In the genomic region with DNA sequence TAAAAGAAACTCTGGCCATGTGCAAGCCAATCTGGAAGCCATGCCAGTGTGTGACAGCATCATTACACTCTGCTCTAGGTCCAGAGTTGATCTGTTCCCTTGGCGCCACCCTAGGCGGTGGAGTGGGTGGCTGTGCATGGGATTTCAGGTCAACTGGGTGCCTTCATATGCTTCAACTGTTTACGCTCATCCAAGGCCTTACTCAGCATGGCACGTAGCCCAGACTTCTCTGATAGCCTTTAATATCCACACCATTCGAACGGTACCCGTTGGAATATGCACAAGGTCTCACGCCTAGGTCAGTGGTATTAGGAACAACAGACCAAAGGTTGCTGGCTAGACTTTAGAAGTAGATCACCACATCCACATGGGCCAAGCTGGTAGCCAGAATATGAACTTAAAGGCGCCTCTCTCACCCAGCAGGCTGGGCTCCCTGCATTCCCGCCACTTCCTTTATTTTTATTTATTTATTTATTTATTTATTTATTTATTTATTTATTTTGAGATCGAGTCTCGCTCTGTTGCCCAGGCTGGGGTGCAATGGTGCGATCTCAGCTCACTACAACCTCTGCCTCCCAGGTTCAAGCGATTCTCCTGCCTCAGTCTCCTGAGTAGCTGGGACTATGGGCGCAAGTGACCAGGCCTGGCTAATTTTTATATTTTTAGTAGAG, we compare ENCODE assay signal across 1 cellular context.
TF ChIP-seq lines count a peak whose summit lies in the region.

No MANE protein-coding gene starts in this region.

TF ChIP-seq in H1, 55 proteins besides CTCF, POLR2A, EP300 and RAD21:
- no peak for TF ChIP-seq YY1 (IDR thresholded peaks at IDR 0.05; ENCODE audit: low read depth, low read length)
- TF ChIP-seq, protein P1, sequence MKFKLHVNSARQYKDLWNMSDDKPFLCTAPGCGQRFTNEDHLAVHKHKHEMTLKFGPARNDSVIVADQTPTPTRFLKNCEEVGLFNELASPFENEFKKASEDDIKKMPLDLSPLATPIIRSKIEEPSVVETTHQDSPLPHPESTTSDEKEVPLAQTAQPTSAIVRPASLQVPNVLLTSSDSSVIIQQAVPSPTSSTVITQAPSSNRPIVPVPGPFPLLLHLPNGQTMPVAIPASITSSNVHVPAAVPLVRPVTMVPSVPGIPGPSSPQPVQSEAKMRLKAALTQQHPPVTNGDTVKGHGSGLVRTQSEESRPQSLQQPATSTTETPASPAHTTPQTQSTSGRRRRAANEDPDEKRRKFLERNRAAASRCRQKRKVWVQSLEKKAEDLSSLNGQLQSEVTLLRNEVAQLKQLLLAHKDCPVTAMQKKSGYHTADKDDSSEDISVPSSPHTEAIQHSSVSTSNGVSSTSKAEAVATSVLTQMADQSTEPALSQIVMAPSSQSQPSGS (IDR thresholded peaks at IDR 0.05; ENCODE audit: low read length) = no peak
- no peak for TF ChIP-seq KDM4A (IDR thresholded peaks at IDR 0.05; ENCODE audit: low read depth, low read length, severe bottlenecking)
- TF ChIP-seq CBX5 (IDR thresholded peaks at IDR 0.05; ENCODE audit: low read depth, low read length) = no peak
- no peak for TF ChIP-seq SUZ12 (IDR thresholded peaks at IDR 0.05; ENCODE audit: low read length)
- TF ChIP-seq SRF (IDR thresholded peaks at IDR 0.05; ENCODE audit: low read depth, low read length) = no peak
- TF ChIP-seq CREB1 (IDR thresholded peaks at IDR 0.05) = no peak
- no peak for TF ChIP-seq RFX5 (IDR thresholded peaks at IDR 0.05; ENCODE audit: borderline replicate concordance, low read depth, low read length)
- TF ChIP-seq CBX8 (IDR thresholded peaks at IDR 0.05; ENCODE audit: borderline replicate concordance, low read depth, low read length) = no peak
- no peak for TF ChIP-seq KDM1A (IDR thresholded peaks at IDR 0.05; ENCODE audit: borderline replicate concordance, low read length)
- TF ChIP-seq TBP (IDR thresholded peaks at IDR 0.05; ENCODE audit: low read depth, low read length) = no peak
- TF ChIP-seq SP1 (IDR thresholded peaks at IDR 0.05; ENCODE audit: low read depth, low read length) = no peak
- TF ChIP-seq, protein P2, sequence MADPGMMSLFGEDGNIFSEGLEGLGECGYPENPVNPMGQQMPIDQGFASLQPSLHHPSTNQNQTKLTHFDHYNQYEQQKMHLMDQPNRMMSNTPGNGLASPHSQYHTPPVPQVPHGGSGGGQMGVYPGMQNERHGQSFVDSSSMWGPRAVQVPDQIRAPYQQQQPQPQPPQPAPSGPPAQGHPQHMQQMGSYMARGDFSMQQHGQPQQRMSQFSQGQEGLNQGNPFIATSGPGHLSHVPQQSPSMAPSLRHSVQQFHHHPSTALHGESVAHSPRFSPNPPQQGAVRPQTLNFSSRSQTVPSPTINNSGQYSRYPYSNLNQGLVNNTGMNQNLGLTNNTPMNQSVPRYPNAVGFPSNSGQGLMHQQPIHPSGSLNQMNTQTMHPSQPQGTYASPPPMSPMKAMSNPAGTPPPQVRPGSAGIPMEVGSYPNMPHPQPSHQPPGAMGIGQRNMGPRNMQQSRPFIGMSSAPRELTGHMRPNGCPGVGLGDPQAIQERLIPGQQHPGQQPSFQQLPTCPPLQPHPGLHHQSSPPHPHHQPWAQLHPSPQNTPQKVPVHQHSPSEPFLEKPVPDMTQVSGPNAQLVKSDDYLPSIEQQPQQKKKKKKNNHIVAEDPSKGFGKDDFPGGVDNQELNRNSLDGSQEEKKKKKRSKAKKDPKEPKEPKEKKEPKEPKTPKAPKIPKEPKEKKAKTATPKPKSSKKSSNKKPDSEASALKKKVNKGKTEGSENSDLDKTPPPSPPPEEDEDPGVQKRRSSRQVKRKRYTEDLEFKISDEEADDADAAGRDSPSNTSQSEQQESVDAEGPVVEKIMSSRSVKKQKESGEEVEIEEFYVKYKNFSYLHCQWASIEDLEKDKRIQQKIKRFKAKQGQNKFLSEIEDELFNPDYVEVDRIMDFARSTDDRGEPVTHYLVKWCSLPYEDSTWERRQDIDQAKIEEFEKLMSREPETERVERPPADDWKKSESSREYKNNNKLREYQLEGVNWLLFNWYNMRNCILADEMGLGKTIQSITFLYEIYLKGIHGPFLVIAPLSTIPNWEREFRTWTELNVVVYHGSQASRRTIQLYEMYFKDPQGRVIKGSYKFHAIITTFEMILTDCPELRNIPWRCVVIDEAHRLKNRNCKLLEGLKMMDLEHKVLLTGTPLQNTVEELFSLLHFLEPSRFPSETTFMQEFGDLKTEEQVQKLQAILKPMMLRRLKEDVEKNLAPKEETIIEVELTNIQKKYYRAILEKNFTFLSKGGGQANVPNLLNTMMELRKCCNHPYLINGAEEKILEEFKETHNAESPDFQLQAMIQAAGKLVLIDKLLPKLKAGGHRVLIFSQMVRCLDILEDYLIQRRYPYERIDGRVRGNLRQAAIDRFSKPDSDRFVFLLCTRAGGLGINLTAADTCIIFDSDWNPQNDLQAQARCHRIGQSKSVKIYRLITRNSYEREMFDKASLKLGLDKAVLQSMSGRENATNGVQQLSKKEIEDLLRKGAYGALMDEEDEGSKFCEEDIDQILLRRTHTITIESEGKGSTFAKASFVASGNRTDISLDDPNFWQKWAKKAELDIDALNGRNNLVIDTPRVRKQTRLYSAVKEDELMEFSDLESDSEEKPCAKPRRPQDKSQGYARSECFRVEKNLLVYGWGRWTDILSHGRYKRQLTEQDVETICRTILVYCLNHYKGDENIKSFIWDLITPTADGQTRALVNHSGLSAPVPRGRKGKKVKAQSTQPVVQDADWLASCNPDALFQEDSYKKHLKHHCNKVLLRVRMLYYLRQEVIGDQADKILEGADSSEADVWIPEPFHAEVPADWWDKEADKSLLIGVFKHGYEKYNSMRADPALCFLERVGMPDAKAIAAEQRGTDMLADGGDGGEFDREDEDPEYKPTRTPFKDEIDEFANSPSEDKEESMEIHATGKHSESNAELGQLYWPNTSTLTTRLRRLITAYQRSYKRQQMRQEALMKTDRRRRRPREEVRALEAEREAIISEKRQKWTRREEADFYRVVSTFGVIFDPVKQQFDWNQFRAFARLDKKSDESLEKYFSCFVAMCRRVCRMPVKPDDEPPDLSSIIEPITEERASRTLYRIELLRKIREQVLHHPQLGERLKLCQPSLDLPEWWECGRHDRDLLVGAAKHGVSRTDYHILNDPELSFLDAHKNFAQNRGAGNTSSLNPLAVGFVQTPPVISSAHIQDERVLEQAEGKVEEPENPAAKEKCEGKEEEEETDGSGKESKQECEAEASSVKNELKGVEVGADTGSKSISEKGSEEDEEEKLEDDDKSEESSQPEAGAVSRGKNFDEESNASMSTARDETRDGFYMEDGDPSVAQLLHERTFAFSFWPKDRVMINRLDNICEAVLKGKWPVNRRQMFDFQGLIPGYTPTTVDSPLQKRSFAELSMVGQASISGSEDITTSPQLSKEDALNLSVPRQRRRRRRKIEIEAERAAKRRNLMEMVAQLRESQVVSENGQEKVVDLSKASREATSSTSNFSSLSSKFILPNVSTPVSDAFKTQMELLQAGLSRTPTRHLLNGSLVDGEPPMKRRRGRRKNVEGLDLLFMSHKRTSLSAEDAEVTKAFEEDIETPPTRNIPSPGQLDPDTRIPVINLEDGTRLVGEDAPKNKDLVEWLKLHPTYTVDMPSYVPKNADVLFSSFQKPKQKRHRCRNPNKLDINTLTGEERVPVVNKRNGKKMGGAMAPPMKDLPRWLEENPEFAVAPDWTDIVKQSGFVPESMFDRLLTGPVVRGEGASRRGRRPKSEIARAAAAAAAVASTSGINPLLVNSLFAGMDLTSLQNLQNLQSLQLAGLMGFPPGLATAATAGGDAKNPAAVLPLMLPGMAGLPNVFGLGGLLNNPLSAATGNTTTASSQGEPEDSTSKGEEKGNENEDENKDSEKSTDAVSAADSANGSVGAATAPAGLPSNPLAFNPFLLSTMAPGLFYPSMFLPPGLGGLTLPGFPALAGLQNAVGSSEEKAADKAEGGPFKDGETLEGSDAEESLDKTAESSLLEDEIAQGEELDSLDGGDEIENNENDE (IDR thresholded peaks at IDR 0.05; ENCODE audit: insufficient replicate concordance, low read length) = no peak
- TF ChIP-seq ZNF274 (IDR thresholded peaks at IDR 0.05; ENCODE audit: borderline replicate concordance, extremely low read depth, low read length) = no peak
- TF ChIP-seq EGR1 (IDR thresholded peaks at IDR 0.05; ENCODE audit: borderline replicate concordance, low read depth, low read length) = no peak
